Comparison of ENCODE assay signal across 8 cellular contexts in genomic region chr18:46250084-46250811, GRCh38.
DNase-seq lines count a peak whose midpoint lies in the region; ATAC-seq and TF ChIP-seq lines count a peak whose summit lies in the region.

No MANE protein-coding gene starts in this region.

- H3K27me3 ChIP-seq in CD4-positive, CD25-positive, alpha-beta regulatory T cell (ENCODE audit: control insufficient read depth, insufficient read depth, low read length) = no peaks in the 10 kb centered on the region
- H3K27me3 ChIP-seq in RWPE2 (ENCODE audit: insufficient read depth, poor library complexity, severe bottlenecking) = no peaks in the 10 kb centered on the region

- peaks cover 30 to 67% (median 55%) of the 10 kb centered on the region in 4 donors for H3K4me1 Mint-ChIP-seq in CD4-positive, CD25-positive, alpha-beta regulatory T cell

- peaks cover 27% of the 10 kb centered on the region for H3K4me1 ChIP-seq in CD4-positive, CD25-positive, alpha-beta regulatory T cell (ENCODE audit: control insufficient read depth, insufficient read depth, low read length, poor library complexity, severe bottlenecking)
- peaks cover 51% of the 10 kb centered on the region for H3K4me1 ChIP-seq in RWPE2 (ENCODE audit: insufficient read depth, poor library complexity, severe bottlenecking)

- peaks cover 15% of the 10 kb centered on the region for H3K36me3 Mint-ChIP-seq in CD4-positive, CD25-positive, alpha-beta regulatory T cell

- peak overlapping the region; percentile 83 to 94 (median 85) for H3K4me3 Mint-ChIP-seq in CD4-positive, CD25-positive, alpha-beta regulatory T cell

- in situ Hi-C loops in astrocyte of the cerebellum (cut with HindIII; ENCODE audit: low sequenced_read_pairs) = no loop called here

- peak overlapping the region; percentile 85 for H3K4me3 ChIP-seq in CD4-positive, CD25-positive, alpha-beta regulatory T cell (ENCODE audit: low read depth, low read length)
- H3K4me3 ChIP-seq in RWPE2 (ENCODE audit: severe bottlenecking) = no peak overlapping the region
- H3K4me3 ChIP-seq in astrocyte of the cerebellum (ENCODE audit: low read depth, low read length) = no peak overlapping the region

- ATAC-seq in CD4-positive, CD25-positive, alpha-beta regulatory T cell (ENCODE audit: low read depth in 2 of 2) = peak; percentile 93 to 95
- peak; percentile 99 for ATAC-seq in GM19372 (IDR thresholded peaks at IDR 0.05; ENCODE audit: low read depth, unreplicated experiment)
- peak; percentile 96 for ATAC-seq in HG03442 (IDR thresholded peaks at IDR 0.05; ENCODE audit: unreplicated experiment)
- ATAC-seq in RWPE2 (ENCODE audit: low read depth) = peak; percentile 85

- DNase-seq in CD4-positive, CD25-positive, alpha-beta regulatory T cell = peak; percentile 45 to 95 (median 80)
- DNase-seq in RWPE2 (ENCODE audit: low spot score) (no peak), astrocyte of the cerebellum (ENCODE audit: low read depth) (peak; percentile 82), kidney tubule cell (ENCODE audit: low spot score) (peak; percentile 98), 8988T (no peak)
- DNase-seq in stimulated activated CD4-positive, alpha-beta T cell treated with anti-CD3 and anti-CD28 coated beads, TNF-alpha, amount 100 ng/mL, for 48 hours (ENCODE audit: low read depth in 3 of 3) = peak; percentile 8 to 47 (median 14)

- peak overlapping the region; percentile 93 to 99 (median 96) for H3K27ac Mint-ChIP-seq in CD4-positive, CD25-positive, alpha-beta regulatory T cell

- peaks cover 0 to 2% (median 0%) of the 10 kb centered on the region in 7 donors for H3K9me3 Mint-ChIP-seq in CD4-positive, CD25-positive, alpha-beta regulatory T cell

- H3K27me3 Mint-ChIP-seq in CD4-positive, CD25-positive, alpha-beta regulatory T cell = no peaks in the 10 kb centered on the region

- TF ChIP-seq CTCF in RWPE2 (IDR thresholded peaks at IDR 0.05; ENCODE audit: poor library complexity, severe bottlenecking) (no peak), astrocyte of the cerebellum (IDR thresholded peaks at IDR 0.05; ENCODE audit: low read depth, low read length, missing control alignments) (no peak)

- peaks cover 18% of the 10 kb centered on the region for H3K36me3 ChIP-seq in CD4-positive, CD25-positive, alpha-beta regulatory T cell (ENCODE audit: control insufficient read depth, insufficient read depth, low read length)
- H3K36me3 ChIP-seq in RWPE2 (ENCODE audit: low read depth) = peaks cover 11% of the 10 kb centered on the region

- peak overlapping the region; percentile 91 for H3K27ac ChIP-seq in CD4-positive, CD25-positive, alpha-beta regulatory T cell (ENCODE audit: insufficient read depth, low read length, poor library complexity, severe bottlenecking)
- peak overlapping the region; percentile 88 for H3K27ac ChIP-seq in RWPE2 (ENCODE audit: poor library complexity, severe bottlenecking)

- no peaks in the 10 kb centered on the region for H3K9me3 ChIP-seq in CD4-positive, CD25-positive, alpha-beta regulatory T cell (ENCODE audit: control insufficient read depth in 2 of 2, low read length in 2 of 2)
- H3K9me3 ChIP-seq in RWPE2 (ENCODE audit: severe bottlenecking) = no peaks in the 10 kb centered on the region

Comparison
In these comparisons a context has a peak if more than half of its experiments do, and no peak if none do; other contexts are left out.
1. DNase-seq: peak in CD4-positive, CD25-positive, alpha-beta regulatory T cell (3 of 3), astrocyte of the cerebellum (single experiment), kidney tubule cell (single experiment) and stimulated activated CD4-positive, alpha-beta T cell treated with anti-CD3 and anti-CD28 coated beads, TNF-alpha, amount 100 ng/mL, for 48 hours (3 of 3); none in RWPE2 (single experiment) and 8988T (single experiment).
2. Peak in every context shown above with its lines, with median percentiles within 50 percentile points of each other: ATAC-seq.